ENCODE assay signal across 1 cellular context in genomic region chr2:27086090-27086721, GRCh38.
TF ChIP-seq lines count a peak whose summit lies in the region.

No MANE protein-coding gene starts in this region.

TF ChIP-seq in HepG2, 621 proteins besides CTCF, POLR2A, EP300 and RAD21 (continued from another document and continues in another):
- TF ChIP-seq ZNF646 (CRISPR knock-in tag; IDR thresholded peaks at IDR 0.05): no peak
- TF ChIP-seq ZNF674 (CRISPR knock-in tag; IDR thresholded peaks at IDR 0.05; ENCODE audit: low read depth): no peak
- peak; percentile 92 for TF ChIP-seq ATF6 (CRISPR knock-in tag; conservative IDR thresholded peaks at IDR 0.05)
- no peak for TF ChIP-seq NFE2 (CRISPR knock-in tag; IDR thresholded peaks at IDR 0.05)
- no peak for TF ChIP-seq NFRKB (IDR thresholded peaks at IDR 0.05)
- no peak for TF ChIP-seq ZNF17 (CRISPR knock-in tag; IDR thresholded peaks at IDR 0.05)
- TF ChIP-seq RNF2 (conservative IDR thresholded peaks at IDR 0.05; ENCODE audit: low read depth): 0 out of 2 replicates have a peak, but pooled peaks have one; percentile 59
- no peak; the same call in 1 of the 2 replicates for TF ChIP-seq PLSCR1 (CRISPR knock-in tag; IDR thresholded peaks at IDR 0.05; ENCODE audit: borderline replicate concordance)
- TF ChIP-seq PHF20 (CRISPR knock-in tag; IDR thresholded peaks at IDR 0.05): peak; percentile 59
- peak; percentile 71 for TF ChIP-seq FOXO1 (CRISPR knock-in tag; IDR thresholded peaks at IDR 0.05)
- peak; percentile 97 for TF ChIP-seq THAP8 (CRISPR knock-in tag; IDR thresholded peaks at IDR 0.05; ENCODE audit: borderline replicate concordance)
- peak; percentile 64; the same call in 1 of the 2 replicates for TF ChIP-seq SRY (CRISPR knock-in tag; IDR thresholded peaks at IDR 0.05)
- no peak for TF ChIP-seq SRSF4 (IDR thresholded peaks at IDR 0.05; ENCODE audit: low read depth, low read length, poor library complexity, severe bottlenecking)
- TF ChIP-seq ZNF781 (CRISPR knock-in tag; IDR thresholded peaks at IDR 0.05; ENCODE audit: borderline replicate concordance, not compliant biosample characterization): no peak
- TF ChIP-seq ZBTB38 (CRISPR knock-in tag; IDR thresholded peaks at IDR 0.05): peak; percentile 89
- peak; percentile 64; the same call in 1 of the 2 replicates for TF ChIP-seq SSRP1 (CRISPR knock-in tag; IDR thresholded peaks at IDR 0.05)
- TF ChIP-seq NFKBIZ (CRISPR knock-in tag; IDR thresholded peaks at IDR 0.05): peak; percentile 47; the same call in 1 of the 2 replicates
- TF ChIP-seq ATF3 (CRISPR knock-in tag; IDR thresholded peaks at IDR 0.05): peak; percentile 58
- peak; percentile 93 for TF ChIP-seq BHLHE40 (IDR thresholded peaks at IDR 0.05; ENCODE audit: low read length)
- TF ChIP-seq ZNF597 (CRISPR knock-in tag; IDR thresholded peaks at IDR 0.05): no peak
- no peak for TF ChIP-seq ZNF264 (CRISPR knock-in tag; IDR thresholded peaks at IDR 0.05)
- no peak for TF ChIP-seq ZBTB1 (CRISPR knock-in tag; IDR thresholded peaks at IDR 0.05; ENCODE audit: borderline replicate concordance)
- peak; percentile 81; the same call in 1 of the 2 replicates for TF ChIP-seq ZKSCAN8 (CRISPR knock-in tag; IDR thresholded peaks at IDR 0.05; ENCODE audit: borderline replicate concordance)
- no peak for TF ChIP-seq MEF2D (CRISPR knock-in tag; IDR thresholded peaks at IDR 0.05)
- peak; percentile 80; the same call in 1 of the 2 replicates for TF ChIP-seq ZNF777 (CRISPR knock-in tag; IDR thresholded peaks at IDR 0.05)
- peak; percentile 88 for TF ChIP-seq ZNF589 (CRISPR knock-in tag; conservative IDR thresholded peaks at IDR 0.05)
- no peak for TF ChIP-seq ZFP62 (CRISPR knock-in tag; IDR thresholded peaks at IDR 0.05)
- TF ChIP-seq ZNF784 (CRISPR knock-in tag; IDR thresholded peaks at IDR 0.05; ENCODE audit: borderline replicate concordance): no peak; the same call in 1 of the 2 replicates
- peak; percentile 84; the same call in 1 of the 2 replicates for TF ChIP-seq NKX3-1 (CRISPR knock-in tag; IDR thresholded peaks at IDR 0.05)
- TF ChIP-seq ZNF83 (CRISPR knock-in tag; IDR thresholded peaks at IDR 0.05; ENCODE audit: borderline replicate concordance): no peak
- peak; percentile 42; the same call in 1 of the 2 replicates for TF ChIP-seq DRAP1 (CRISPR knock-in tag; IDR thresholded peaks at IDR 0.05)
- TF ChIP-seq BRF2 (CRISPR knock-in tag; IDR thresholded peaks at IDR 0.05): no peak; the same call in 1 of the 2 replicates
- peak; percentile 8; the same call in 1 of the 2 replicates for TF ChIP-seq ZNF160 (CRISPR knock-in tag; IDR thresholded peaks at IDR 0.05)
- 0 out of 2 replicates have a peak, but pooled peaks have one; percentile 31 for TF ChIP-seq ZNF33B (CRISPR knock-in tag; IDR thresholded peaks at IDR 0.05)
- TF ChIP-seq KLF12 (CRISPR knock-in tag; IDR thresholded peaks at IDR 0.05; ENCODE audit: borderline replicate concordance): peak; percentile 98
- TF ChIP-seq CCDC6 (CRISPR knock-in tag; IDR thresholded peaks at IDR 0.05): peak; percentile 89; the same call in 1 of the 2 replicates
- no peak; the same call in 1 of the 2 replicates for TF ChIP-seq ZNF44 (CRISPR knock-in tag; IDR thresholded peaks at IDR 0.05)
- TF ChIP-seq ZNF407 (CRISPR knock-in tag; IDR thresholded peaks at IDR 0.05; ENCODE audit: not compliant biosample characterization): no peak
